In genomic region chr10:38093816-38094157, GRCh38 we compare ENCODE assay signal across 8 cellular contexts. TPM values are rescaled to one million over a fixed set of nuclear protein-coding genes. Genes with fewer than 3 reads are reported as not detected.
A peak's percentile ranks its signal among the peaks of the same experiment; 100 is the strongest.
DNase-seq lines count a peak whose midpoint lies in the region; ATAC-seq and TF ChIP-seq lines count a peak whose summit lies in the region.

No MANE protein-coding gene starts in this region.

- H3K36me3 ChIP-seq in BE2C (peaks cover 21% of the 10 kb centered on the region), mesodermal cell (ENCODE audit: control insufficient read depth, insufficient read depth, low read length) (peaks cover 26% of the 10 kb centered on the region), aorta (ENCODE audit: control insufficient read depth in 1 of 2, insufficient read depth in 2 of 2, low read length in 1 of 2) (no peaks in the 10 kb centered on the region)

- DNase-seq in BE2C (no peak), MCF 10A (ENCODE audit: unreplicated experiment) (no peak), aorta (no peak), NCI-H1092 treated with DMSO at 0.1 percent for 48 hours (lab: John Stamatoyannopoulos, UW) (no peak), UCSD-AML1 (lab: John Stamatoyannopoulos, UW; ENCODE audit: unreplicated experiment) (no peak)

- H3K27ac ChIP-seq in mesodermal cell (ENCODE audit: low read depth, low read length, severe bottlenecking) (no peak overlapping the region), aorta (ENCODE audit: low read depth in 1 of 2, low read length in 2 of 2) (no peak overlapping the region)

- POLR2A ChIA-PET in MCF 10A (lab: Yijun Ruan, JAX): interaction anchor here (0.9 to 1.6 kb wide), 3 partner anchors 35 to 118 kb away, joined by 3 to 5 read pairs (median 4); partner anchors contain the start of gene ZNF33A

- H3K9me3 Mint-ChIP-seq in MCF 10A (ENCODE audit: unreplicated experiment): no peaks in the 10 kb centered on the region

- H3K9me3 ChIP-seq in BE2C: no peaks in the 10 kb centered on the region
- H3K9me3 ChIP-seq in mesodermal cell (ENCODE audit: control insufficient read depth, low read length): peaks cover 4% of the 10 kb centered on the region
- no peaks in the 10 kb centered on the region for H3K9me3 ChIP-seq in aorta (ENCODE audit: control insufficient read depth, low read length)

- BruUV-seq in MCF 10A (replicated peaks; lab: Mats Ljungman, UMichigan): no TSS peak

- H3K36me3 Mint-ChIP-seq in MCF 10A (ENCODE audit: insufficient read depth, unreplicated experiment): peaks cover 42% of the 10 kb centered on the region

- intact Hi-C loops in MCF 10A (cut with micrococcal nuclease): loop anchor here (1.0 kb wide), 2 partner anchors 83 to 117 kb away; partner anchors contain the start of genes ZNF25 and ZNF33A
- intact Hi-C loops in aorta (cut with DNase I): loop anchor here (2.0 to 10.0 kb wide), 3 partner anchors 116 to 239 kb away; partner anchors contain the start of genes ZNF25 (in 2 of the 2) and ZNF248 (in 1 of the 2)

- CTCF ChIA-PET in MCF 10A (lab: Yijun Ruan, JAX): interaction anchor here (0.7 to 1.0 kb wide), 2 partner anchors 117 to 1067 kb away, joined by 3 to 4 read pairs; partner anchors contain the start of gene ZNF25

- H3K27me3 ChIP-seq in BE2C (no peaks in the 10 kb centered on the region), aorta (ENCODE audit: control insufficient read depth in 1 of 2, insufficient read depth in 2 of 2, low read length in 1 of 2) (no peaks in the 10 kb centered on the region)

- WGBS in mesodermal cell (ENCODE audit: insufficient coverage in 2 of 2), 2 experiments: 65% methylated on average over 12 to 14 of the region's 16 CpGs
- WGBS in aorta, 2 donors: 8 to 10% methylated on average over 16 of the region's 16 CpGs

- peak overlapping the region; percentile 96 for H3K27ac Mint-ChIP-seq in MCF 10A (ENCODE audit: low read depth, unreplicated experiment)

- H3K4me1 ChIP-seq in BE2C (no peaks in the 10 kb centered on the region), mesodermal cell (ENCODE audit: control insufficient read depth, insufficient read depth, low read length, poor library complexity, severe bottlenecking) (no peaks in the 10 kb centered on the region), aorta (ENCODE audit: control insufficient read depth in 1 of 2, insufficient read depth in 2 of 2, low read length in 2 of 2) (no peaks in the 10 kb centered on the region)

- peak overlapping the region; percentile 80 for H3K4me3 Mint-ChIP-seq in MCF 10A (ENCODE audit: unreplicated experiment)

- ATAC-seq in GM19455 (IDR thresholded peaks at IDR 0.05; ENCODE audit: unreplicated experiment) (peak; percentile 36), HG03469 (IDR thresholded peaks at IDR 0.05; ENCODE audit: unreplicated experiment) (peak; percentile 3), aorta (ENCODE audit: low FRiP score) (peak; percentile 48)

- H3K4me1 Mint-ChIP-seq in MCF 10A (ENCODE audit: insufficient read depth, unreplicated experiment): peaks cover 5% of the 10 kb centered on the region

- no peak for TF ChIP-seq CTCF in BE2C (IDR thresholded peaks at IDR 0.05; ENCODE audit: low read depth, low read length)
- no peak for TF ChIP-seq CTCF in MCF 10A (IDR thresholded peaks at IDR 0.05; ENCODE audit: unreplicated experiment)

- no peaks in the 10 kb centered on the region for H3K27me3 Mint-ChIP-seq in MCF 10A (ENCODE audit: insufficient read depth, unreplicated experiment)

- H3K4me3 ChIP-seq in BE2C (ENCODE audit: low read depth, low read length) (peak overlapping the region; percentile 71), mesodermal cell (ENCODE audit: extremely low read depth, insufficient read depth, low read length, poor library complexity, severe bottlenecking) (peak overlapping the region; percentile 65), aorta (ENCODE audit: low read length in 2 of 2) (peak overlapping the region; percentile 17 to 71)

RNA-seq across cellular contexts. Expression of gene ZNF37A, which starts 0.3 kb away (rescaled TPM):
- 8.5 TPM for polyA plus RNA-seq in BE2C (2012; ENCODE audit: insufficient read depth, insufficient read length, low read depth)
- total RNA-seq in MCF 10A (2022): 44.5 and 52.3 TPM in 2 replicates
- polyA plus RNA-seq in mesodermal cell (2013, experiment 1 of 2): 5.3 TPM
- polyA plus RNA-seq in mesodermal cell (2013, experiment 2 of 2): 5.7 TPM
- total RNA-seq in aorta: 10 to 100 TPM; 23.1 to 25.3 TPM
- 1 to 10 TPM; 5.5 to 6.3 TPM for polyA plus RNA-seq in aorta
